Comparison of ENCODE assay signal across 8 cellular contexts in genomic region chr4:60805500-60806313, GRCh38.
DNase-seq lines count a peak whose midpoint lies in the region; ATAC-seq and TF ChIP-seq lines count a peak whose summit lies in the region.

No MANE protein-coding gene starts in this region.

- H3K4me1 ChIP-seq in Peyer's patch (no peaks in the 10 kb centered on the region), upper lobe of left lung (no peaks in the 10 kb centered on the region)

- H3K27ac ChIP-seq in Peyer's patch (no peak overlapping the region), upper lobe of left lung (no peak overlapping the region)

- TF ChIP-seq CTCF in Peyer's patch (IDR thresholded peaks at IDR 0.05) (peak in 4 of 6 experiments; percentile 26 to 46 (median 40)), foreskin fibroblast (IDR thresholded peaks at IDR 0.05; ENCODE audit: low read depth, low read length) (peak; percentile 52), upper lobe of left lung (IDR thresholded peaks at IDR 0.05) (peak in 5 of 6 experiments; percentile 21 to 47 (median 30))

- no peak for TF ChIP-seq POLR2A in Peyer's patch (IDR thresholded peaks at IDR 0.05)
- TF ChIP-seq POLR2A in upper lobe of left lung (IDR thresholded peaks at IDR 0.05): no peak

- peak; percentile 63 for ATAC-seq in HG02981 (IDR thresholded peaks at IDR 0.05; ENCODE audit: unreplicated experiment)
- no peak for ATAC-seq in upper lobe of left lung (ENCODE audit: low FRiP score in 2 of 2)
- no peak for ATAC-seq in GM18502 (IDR thresholded peaks at IDR 0.05; ENCODE audit: poor library complexity, unreplicated experiment)

- H3K4me3 ChIP-seq in Peyer's patch: no peak overlapping the region
- no peak overlapping the region for H3K4me3 ChIP-seq in foreskin fibroblast (ENCODE audit: low read depth in 1 of 2, low read length in 2 of 2)
- H3K4me3 ChIP-seq in upper lobe of left lung: no peak overlapping the region

- no peak for TF ChIP-seq EP300 in upper lobe of left lung (IDR thresholded peaks at IDR 0.05)

- peak; percentile 14 for DNase-seq in DMS153 treated with DMSO at 0.1 percent for 48 hours (lab: John Stamatoyannopoulos, UW; ENCODE audit: unreplicated experiment)
- no peak for DNase-seq in Peyer's patch
- peak; percentile 3 to 43 for DNase-seq in foreskin fibroblast
- DNase-seq in upper lobe of left lung: no peak
- DNase-seq in NCI-H2196 treated with DMSO at 0.1 percent for 48 hours (lab: John Stamatoyannopoulos, UW; ENCODE audit: unreplicated experiment): no peak
- DNase-seq in effector CD4-positive, alpha-beta T cell: no peak

- H3K27me3 ChIP-seq in Peyer's patch (no peaks in the 10 kb centered on the region), upper lobe of left lung (no peaks in the 10 kb centered on the region)

- H3K36me3 ChIP-seq in Peyer's patch: no peaks in the 10 kb centered on the region
- H3K36me3 ChIP-seq in upper lobe of left lung: no peaks in the 10 kb centered on the region

- WGBS in upper lobe of left lung, 2 donors: 43 to 46% methylated on average over 6 of the region's 6 CpGs

- no peaks in the 10 kb centered on the region for H3K9me3 ChIP-seq in Peyer's patch
- H3K9me3 ChIP-seq in upper lobe of left lung: no peaks in the 10 kb centered on the region

Comparison
In these comparisons a context has a peak if more than half of its experiments do, and no peak if none do; other contexts are left out.
1. DNase-seq: peak in DMS153 treated with DMSO at 0.1 percent for 48 hours (single experiment) and foreskin fibroblast (2 of 2); none in Peyer's patch (0 of 3), upper lobe of left lung (0 of 2), NCI-H2196 treated with DMSO at 0.1 percent for 48 hours (single experiment) and effector CD4-positive, alpha-beta T cell (single experiment).
2. Peak in every context shown above with its lines, with median percentiles within 50 percentile points of each other: CTCF ChIP-seq.